Comparison of ENCODE assay signal across 8 cellular contexts in genomic region chr7:27183682-27184341, GRCh38. TPM values are rescaled to one million over a fixed set of nuclear protein-coding genes. Genes with fewer than 3 reads are reported as not detected.
A peak's percentile ranks its signal among the peaks of the same experiment; 100 is the strongest.
DNase-seq lines count a peak whose midpoint lies in the region; ATAC-seq and TF ChIP-seq lines count a peak whose summit lies in the region.

No MANE protein-coding gene starts in this region.

- no peaks in the 10 kb centered on the region for H3K36me3 Mint-ChIP-seq in CD4-positive, CD25-positive, alpha-beta regulatory T cell
- H3K36me3 Mint-ChIP-seq in natural killer cell treated with Interleukin-12 subunit alpha and Interleukin-12 subunit beta and Interleukin-15 and Interleukin-18, amount 100 ng/mL, for 72 hours = no peaks in the 10 kb centered on the region

- no peaks in the 10 kb centered on the region for H3K36me3 ChIP-seq in CD4-positive, CD25-positive, alpha-beta regulatory T cell (ENCODE audit: control insufficient read depth, insufficient read depth, low read length)

- peaks cover 14 to 61% (median 43%) of the 10 kb centered on the region in 4 donors for H3K4me1 Mint-ChIP-seq in CD4-positive, CD25-positive, alpha-beta regulatory T cell
- peaks cover 37 to 43% of the 10 kb centered on the region in 2 donors for H3K4me1 Mint-ChIP-seq in natural killer cell treated with Interleukin-12 subunit alpha and Interleukin-12 subunit beta and Interleukin-15 and Interleukin-18, amount 100 ng/mL, for 72 hours (ENCODE audit: low read depth in 2 of 2)

- peaks cover 0 to 16% (median 0%) of the 10 kb centered on the region in 7 donors for H3K9me3 Mint-ChIP-seq in CD4-positive, CD25-positive, alpha-beta regulatory T cell
- H3K9me3 Mint-ChIP-seq in natural killer cell treated with Interleukin-12 subunit alpha and Interleukin-12 subunit beta and Interleukin-15 and Interleukin-18, amount 100 ng/mL, for 72 hours = no peaks in the 10 kb centered on the region

- H3K4me3 ChIP-seq in CD4-positive, CD25-positive, alpha-beta regulatory T cell (ENCODE audit: low read depth, low read length) = peak overlapping the region; percentile 32
- peak overlapping the region; percentile 20 for H3K4me3 ChIP-seq in Jurkat, Clone E6-1 (ENCODE audit: low read length)
- H3K4me3 ChIP-seq in astrocyte of the spinal cord (ENCODE audit: low read depth, low read length) = peak overlapping the region; percentile 34

- H3K27me3 ChIP-seq in CD4-positive, CD25-positive, alpha-beta regulatory T cell (ENCODE audit: control insufficient read depth, insufficient read depth, low read length) = peaks cover 46% of the 10 kb centered on the region

- in situ Hi-C loops in astrocyte of the spinal cord (cut with HindIII; ENCODE audit: low sequenced_read_pairs) = no loop called here

- peak overlapping the region; percentile 21 to 73 (median 44) for H3K4me3 Mint-ChIP-seq in CD4-positive, CD25-positive, alpha-beta regulatory T cell
- peak overlapping the region; percentile 73 for H3K4me3 Mint-ChIP-seq in natural killer cell treated with Interleukin-12 subunit alpha and Interleukin-12 subunit beta and Interleukin-15 and Interleukin-18, amount 100 ng/mL, for 72 hours

- H3K27ac ChIP-seq in CD4-positive, CD25-positive, alpha-beta regulatory T cell (ENCODE audit: insufficient read depth, low read length, poor library complexity, severe bottlenecking) = no peak overlapping the region

- no peak for DNase-seq in CD4-positive, CD25-positive, alpha-beta regulatory T cell
- no peak for DNase-seq in Jurkat, Clone E6-1 (ENCODE audit: low read depth, low spot score)
- DNase-seq in astrocyte of the spinal cord (ENCODE audit: low read depth, low spot score) = no peak
- DNase-seq in natural killer cell treated with Interleukin-12 subunit alpha and Interleukin-12 subunit beta and Interleukin-15 and Interleukin-18, amount 100 ng/mL, for 72 hours (ENCODE audit: low spot score) = no peak
- no peak for DNase-seq in H4 (ENCODE audit: low spot score)
- DNase-seq in stimulated activated CD4-positive, alpha-beta T cell treated with anti-CD3 and anti-CD28 coated beads, Interleukin-4, amount 100 ng/mL, for 1 hour = no peak
- no peak for DNase-seq in COLO668 (lab: John Stamatoyannopoulos, UW; ENCODE audit: unreplicated experiment)

- peaks cover 51% of the 10 kb centered on the region for H3K4me1 ChIP-seq in CD4-positive, CD25-positive, alpha-beta regulatory T cell (ENCODE audit: control insufficient read depth, insufficient read depth, low read length, poor library complexity, severe bottlenecking)

- H3K27ac Mint-ChIP-seq in CD4-positive, CD25-positive, alpha-beta regulatory T cell = peak overlapping the region in 1 of 3 donors; percentile 32
- no peak overlapping the region for H3K27ac Mint-ChIP-seq in natural killer cell treated with Interleukin-12 subunit alpha and Interleukin-12 subunit beta and Interleukin-15 and Interleukin-18, amount 100 ng/mL, for 72 hours

- no peak for TF ChIP-seq CTCF in astrocyte of the spinal cord (IDR thresholded peaks at IDR 0.05; ENCODE audit: low read depth, low read length)

- H3K9me3 ChIP-seq in CD4-positive, CD25-positive, alpha-beta regulatory T cell (ENCODE audit: control insufficient read depth in 2 of 2, low read length in 2 of 2) = peaks cover 3 to 7% of the 10 kb centered on the region in 2 experiments

- ATAC-seq in CD4-positive, CD25-positive, alpha-beta regulatory T cell (ENCODE audit: low read depth in 2 of 2) = no peak
- no peak for ATAC-seq in natural killer cell treated with Interleukin-12 subunit alpha and Interleukin-12 subunit beta and Interleukin-15 and Interleukin-18, amount 100 ng/mL, for 72 hours
- no peak for ATAC-seq in HG03432 (IDR thresholded peaks at IDR 0.05; ENCODE audit: unreplicated experiment)

- peaks cover 93% of the 10 kb centered on the region for H3K27me3 Mint-ChIP-seq in CD4-positive, CD25-positive, alpha-beta regulatory T cell
- H3K27me3 Mint-ChIP-seq in natural killer cell treated with Interleukin-12 subunit alpha and Interleukin-12 subunit beta and Interleukin-15 and Interleukin-18, amount 100 ng/mL, for 72 hours = peaks cover 44 to 63% of the 10 kb centered on the region in 2 donors

RNA-seq across cellular contexts. Expression of gene HOXA11, which starts 1.2 kb away (rescaled TPM):
- not detected for total RNA-seq in CD4-positive, CD25-positive, alpha-beta regulatory T cell
- not detected for polyA plus RNA-seq in CD4-positive, CD25-positive, alpha-beta regulatory T cell
- 4.0 TPM for polyA plus RNA-seq in Jurkat, Clone E6-1 (2012; ENCODE audit: insufficient read depth, insufficient read length)
- total RNA-seq in natural killer cell treated with Interleukin-12 subunit alpha and Interleukin-12 subunit beta and Interleukin-15 and Interleukin-18, amount 100 ng/mL, for 72 hours = under 1 TPM; 0.20 to 0.76 TPM
- 0.27 and 0.52 TPM in 2 replicates for total RNA-seq in H4 (2014; rRNA removed; shearing (Covaris generic))

RNA-seq across cellular contexts. Expression of gene HOXA10, which starts 9.7 kb away (rescaled TPM):
- 0.35 TPM for total RNA-seq in CD4-positive, CD25-positive, alpha-beta regulatory T cell
- polyA plus RNA-seq in CD4-positive, CD25-positive, alpha-beta regulatory T cell = not detected
- polyA plus RNA-seq in Jurkat, Clone E6-1 (2012; ENCODE audit: insufficient read depth, insufficient read length) = 19.6 TPM
- 1 to 10 TPM in 1 of 2 donors, under 1 TPM in 1; 0.88 to 1.3 TPM for total RNA-seq in natural killer cell treated with Interleukin-12 subunit alpha and Interleukin-12 subunit beta and Interleukin-15 and Interleukin-18, amount 100 ng/mL, for 72 hours
- total RNA-seq in H4 (2014; rRNA removed; shearing (Covaris generic)) = 2.0 and 6.1 TPM in 2 replicates

RNA-seq across cellular contexts. Expression of gene HOXA13, which starts 16.1 kb away (rescaled TPM):
- not detected for total RNA-seq in CD4-positive, CD25-positive, alpha-beta regulatory T cell
- polyA plus RNA-seq in CD4-positive, CD25-positive, alpha-beta regulatory T cell = not detected
- 2.4 TPM for polyA plus RNA-seq in Jurkat, Clone E6-1 (2012; ENCODE audit: insufficient read depth, insufficient read length)
- total RNA-seq in natural killer cell treated with Interleukin-12 subunit alpha and Interleukin-12 subunit beta and Interleukin-15 and Interleukin-18, amount 100 ng/mL, for 72 hours = not detected
- 5.9 and 7.4 TPM in 2 replicates for total RNA-seq in H4 (2014; rRNA removed; shearing (Covaris generic))

RNA-seq across cellular contexts. Expression of gene HOXA9, which starts 18.5 kb away (rescaled TPM):
- total RNA-seq in CD4-positive, CD25-positive, alpha-beta regulatory T cell = 1.1 TPM
- under 1 TPM in 1 of 4 donors, not detected in 3; 0.20 TPM for polyA plus RNA-seq in CD4-positive, CD25-positive, alpha-beta regulatory T cell
- polyA plus RNA-seq in Jurkat, Clone E6-1 (2012; ENCODE audit: insufficient read depth, insufficient read length) = 0.87 TPM
- total RNA-seq in natural killer cell treated with Interleukin-12 subunit alpha and Interleukin-12 subunit beta and Interleukin-15 and Interleukin-18, amount 100 ng/mL, for 72 hours = 1 to 10 TPM in 1 of 2 donors, not detected in 1; 2.4 TPM
- total RNA-seq in H4 (2014; rRNA removed; shearing (Covaris generic)) = 0.17 and 0.18 TPM in 2 replicates

RNA-seq across cellular contexts. Expression of gene HOXA7, which starts 27.3 kb away (rescaled TPM):
- not detected for total RNA-seq in CD4-positive, CD25-positive, alpha-beta regulatory T cell
- polyA plus RNA-seq in CD4-positive, CD25-positive, alpha-beta regulatory T cell = not detected
- 15.5 TPM for polyA plus RNA-seq in Jurkat, Clone E6-1 (2012; ENCODE audit: insufficient read depth, insufficient read length)
- under 1 TPM in 1 of 2 donors, not detected in 1; 0.20 TPM for total RNA-seq in natural killer cell treated with Interleukin-12 subunit alpha and Interleukin-12 subunit beta and Interleukin-15 and Interleukin-18, amount 100 ng/mL, for 72 hours
- total RNA-seq in H4 (2014; rRNA removed; shearing (Covaris generic)) = 2.0 and 2.2 TPM in 2 replicates
